25 cellular contexts compared by ENCODE assay signal in genomic region chr2:116696903-116697302, GRCh38.
"Had no signal": no experiment of that assay in that cellular context is flagged by ENCODE, and none has a peak within 500 bp of the region (broad histone marks: within the 10 kb centered on the region; RNA-seq: fewer than 3 reads in every experiment).

No MANE protein-coding gene starts in this region.

- H3K4me1 ChIP-seq: colonic mucosa, esophagus squamous epithelium, gastrocnemius medialis, heart right ventricle, left lung, lower lobe of right lung had no signal

- FAIRE-seq: endometrium, islet of Langerhans, keratinocyte had no signal

- ATAC-seq: effector memory CD8-positive, alpha-beta T cell; esophagus mucosa; gastrocnemius medialis; heart right ventricle; left cardiac atrium; left lung; left ventricle myocardium superior; lower lobe of right lung; mucosa of descending colon had no signal

- H3K27me3 ChIP-seq: colonic mucosa, esophagus squamous epithelium, gastrocnemius medialis, heart right ventricle, left lung had no signal

- H3K27ac ChIP-seq: colonic mucosa, epithelial cell of prostate, esophagus squamous epithelium, gastrocnemius medialis, heart right ventricle, left lung, lower lobe of right lung had no signal

- DNase-seq: colonic mucosa; cortex of kidney; effector CD8-positive, alpha-beta T cell; effector memory CD8-positive, alpha-beta T cell; endodermal cell; erythroblast; esophagus squamous epithelium; foreskin fibroblast; foreskin melanocyte; gastrocnemius medialis; glutamatergic neuron; head of caudate nucleus; heart right ventricle; hippocampal formation; left cardiac atrium; left lung; left ventricle myocardium superior; lower lobe of right lung; mesenchymal stem cell; mucosa of descending colon had no signal

- H3K36me3 ChIP-seq: colonic mucosa, esophagus squamous epithelium, gastrocnemius medialis, heart right ventricle, left lung, lower lobe of right lung had no signal

- H3K4me3 ChIP-seq: colonic mucosa, esophagus squamous epithelium, gastrocnemius medialis, heart right ventricle, left lung, lower lobe of right lung, mucosa of descending colon had no signal

- H3K9me3 ChIP-seq: colonic mucosa, esophagus squamous epithelium, gastrocnemius medialis, left lung, lower lobe of right lung, mucosa of descending colon had no signal
